22 cellular contexts compared by ENCODE assay signal in genomic region chr3:162743091-162743490, GRCh38.
"Had no signal": no experiment of that assay in that cellular context is flagged by ENCODE, and none has a peak within 500 bp of the region (broad histone marks: within the 10 kb centered on the region; RNA-seq: fewer than 3 reads in every experiment).

No MANE protein-coding gene starts in this region.

- H3K27ac Mint-ChIP-seq: activated CD8-positive, alpha-beta T cell treated with anti-CD3 and anti-CD28 coated beads, Interleukin-2, amount 10 ng/mL, durations not matched to agents 7 days and 5 days; activated naive CD4-positive, alpha-beta T cell treated with anti-CD3 and anti-CD28 coated beads, Interleukin-2, amount 50 U/mL, for 24 hours; brain; T-helper 1 cell treated with Interleukin-12 subunit alpha and Interleukin-12 subunit beta and Interleukin-4 antibody, amounts not matched to agents 30 μg/mL and 1 μg/mL, for 36 hours had no signal

- H3K4me1 Mint-ChIP-seq: activated naive CD4-positive, alpha-beta T cell treated with anti-CD3 and anti-CD28 coated beads, Interleukin-2, amount 50 U/mL, for 24 hours; brain; nephron had no signal

- H3K4me3 ChIP-seq: gastrocnemius medialis, skin epidermis, transverse colon had no signal

- H3K79me2 ChIP-seq: parathyroid adenoma had no signal

- H3K4me3 Mint-ChIP-seq: activated CD8-positive, alpha-beta T cell treated with anti-CD3 and anti-CD28 coated beads, Interleukin-2, amount 10 ng/mL, durations not matched to agents 7 days and 5 days; activated naive CD4-positive, alpha-beta T cell treated with anti-CD3 and anti-CD28 coated beads, Interleukin-2, amount 50 U/mL, for 24 hours; brain; nephron; T-helper 1 cell treated with Interleukin-12 subunit alpha and Interleukin-12 subunit beta and Interleukin-4 antibody, amounts not matched to agents 30 μg/mL and 1 μg/mL, for 36 hours had no signal

- H2AFZ ChIP-seq: parathyroid adenoma had no signal

- H3K4me1 ChIP-seq: gastrocnemius medialis, parathyroid adenoma, transverse colon had no signal

- H3K9me3 Mint-ChIP-seq: activated naive CD4-positive, alpha-beta T cell treated with anti-CD3 and anti-CD28 coated beads, Interleukin-2, amount 50 U/mL, for 24 hours had no signal

- H3K27ac ChIP-seq: gastrocnemius medialis, parathyroid adenoma, skin epidermis, transverse colon, WERI-Rb-1 had no signal

- H3K9ac ChIP-seq: parathyroid adenoma had no signal

- H3K27me3 ChIP-seq: gastrocnemius medialis, transverse colon had no signal

- ATAC-seq: activated CD8-positive, alpha-beta T cell treated with anti-CD3 and anti-CD28 coated beads, Interleukin-2, amount 10 ng/mL, durations not matched to agents 7 days and 5 days; gastrocnemius medialis; right cardiac atrium had no signal

- H3K36me3 ChIP-seq: gastrocnemius medialis, transverse colon, WERI-Rb-1 had no signal

- DNase-seq: activated CD4-positive, alpha-beta T cell treated with anti-CD3 and anti-CD28 coated beads for 1 hour; activated CD4-positive, alpha-beta T cell treated with anti-CD3 and anti-CD28 coated beads, Interleukin-2, amount 50 U/mL, for 1 hour; activated CD8-positive, alpha-beta T cell treated with anti-CD3 and anti-CD28 coated beads, Interleukin-2, amount 10 ng/mL, durations not matched to agents 7 days and 5 days; activated gamma-delta T cell treated with Interleukin-2 at 50 U/mL for 16 hours; aorta; dermis blood vessel endothelial cell; effector CD8-positive, alpha-beta T cell; gastrocnemius medialis; head of caudate nucleus; right cardiac atrium; stimulated activated CD4-positive, alpha-beta T cell treated with anti-CD3 and anti-CD28 coated beads, Interleukin-1b, Interleukin-23, amount 100 ng/mL, for 48 hours; T1000; transverse colon; WERI-Rb-1 had no signal

- H3K36me3 Mint-ChIP-seq: activated naive CD4-positive, alpha-beta T cell treated with anti-CD3 and anti-CD28 coated beads, Interleukin-2, amount 50 U/mL, for 24 hours; brain had no signal

- FAIRE-seq: islet of Langerhans, urothelium cell line had no signal

- H3K9me3 ChIP-seq: gastrocnemius medialis, transverse colon had no signal
